Comparison of ENCODE assay signal across 8 cellular contexts in genomic region chr4:47914219-47914925, GRCh38. TPM values are rescaled to one million over a fixed set of nuclear protein-coding genes. Genes with fewer than 3 reads are reported as not detected.
A peak's percentile ranks its signal among the peaks of the same experiment; 100 is the strongest.
DNase-seq lines count a peak whose midpoint lies in the region; ATAC-seq and TF ChIP-seq lines count a peak whose summit lies in the region.

TSS of gene NFXL1 (minus strand) at chr4:47914583. CDS start at chr4:47914203, 380 bp downstream.

- peak within 1 kb of the TSS; percentile 92 to 95 for H3K4me3 ChIP-seq in left lung

- peaks cover 0 to 7% of the 10 kb centered on the region in 2 donors for H3K36me3 ChIP-seq in left lung

- peak; percentile 97 for DNase-seq in CD1c-positive myeloid dendritic cell (ENCODE audit: extremely low spot score)
- peak; percentile 87 for DNase-seq in NCI-H748 treated with DMSO at 0.1 percent for 48 hours (lab: John Stamatoyannopoulos, UW)
- DNase-seq in activated CD4-positive, alpha-beta T cell treated with anti-CD3 and anti-CD28 coated beads, Interleukin-2, amount 50 U/mL, for 24 hours (ENCODE audit: low read depth in 1 of 2, low spot score in 1 of 2), result peak; percentile 88 to 96
- DNase-seq in left lung, result peak; percentile 98 to 99
- peak; percentile 94 for DNase-seq in stimulated activated CD4-positive, alpha-beta T cell treated with anti-CD3 and anti-CD28 coated beads, Interleukin-2, amount 100 ng/mL, for 4 hours (ENCODE audit: low read depth)

- intact Hi-C loops in dendritic cell treated with granulocyte-macrophage colony-stimulating factor and Interleukin-4, amounts not matched to agents 40 ng/mL and 50 ng/mL, for 4 days (cut with micrococcal nuclease), result loop anchor here (10.0 kb wide), 1 partner anchor 430 kb away; the partner anchor contains the start of gene SLAIN2
- intact Hi-C loops in left lung (cut with DNase I), result no loop called here

- ATAC-seq in GM19397 (IDR thresholded peaks at IDR 0.05; ENCODE audit: unreplicated experiment) (peak; percentile 98), HG03565 (IDR thresholded peaks at IDR 0.05; ENCODE audit: unreplicated experiment) (peak; percentile 95), left lung (peak; percentile 98)

- H3K9me3 Mint-ChIP-seq in dendritic cell treated with granulocyte-macrophage colony-stimulating factor and Interleukin-4, amounts not matched to agents 40 ng/mL and 50 ng/mL, for 4 days, result peaks cover 16% of the 10 kb centered on the region

- peak within 1 kb of the TSS; percentile 98 for H3K27ac Mint-ChIP-seq in dendritic cell treated with granulocyte-macrophage colony-stimulating factor and Interleukin-4, amounts not matched to agents 40 ng/mL and 50 ng/mL, for 4 days

- H3K4me1 Mint-ChIP-seq in dendritic cell treated with granulocyte-macrophage colony-stimulating factor and Interleukin-4, amounts not matched to agents 40 ng/mL and 50 ng/mL, for 4 days (ENCODE audit: low read depth), result peaks cover 46% of the 10 kb centered on the region

- H3K27ac ChIP-seq in left lung, result peak within 1 kb of the TSS; percentile 82 to 88

- no peaks in the 10 kb centered on the region for H3K27me3 Mint-ChIP-seq in dendritic cell treated with granulocyte-macrophage colony-stimulating factor and Interleukin-4, amounts not matched to agents 40 ng/mL and 50 ng/mL, for 4 days

- H3K36me3 Mint-ChIP-seq in dendritic cell treated with granulocyte-macrophage colony-stimulating factor and Interleukin-4, amounts not matched to agents 40 ng/mL and 50 ng/mL, for 4 days (ENCODE audit: low read depth), result peaks cover 54% of the 10 kb centered on the region

- H3K4me3 Mint-ChIP-seq in dendritic cell treated with granulocyte-macrophage colony-stimulating factor and Interleukin-4, amounts not matched to agents 40 ng/mL and 50 ng/mL, for 4 days, result peak within 1 kb of the TSS; percentile 99

- H3K27me3 ChIP-seq in left lung, result no peaks in the 10 kb centered on the region

- no peak for TF ChIP-seq CTCF in left lung (IDR thresholded peaks at IDR 0.05)

- H3K9me3 ChIP-seq in left lung, result no peaks in the 10 kb centered on the region

- peaks cover 7 to 31% of the 10 kb centered on the region in 2 donors for H3K4me1 ChIP-seq in left lung

RNA-seq across cellular contexts. Expression of gene NFXL1, which starts in this region (rescaled TPM):
- total RNA-seq in left lung, result 10 to 100 TPM; 10.1 to 19.0 TPM

Comparison
In these comparisons a context has a peak if more than half of its experiments do, and no peak if none do; other contexts are left out.
1. Peak in every context shown above with its lines: DNase-seq, ATAC-seq, H3K4me3 ChIP-seq and H3K27ac ChIP-seq.